1 cellular context compared by ENCODE assay signal in the genomic region with DNA sequence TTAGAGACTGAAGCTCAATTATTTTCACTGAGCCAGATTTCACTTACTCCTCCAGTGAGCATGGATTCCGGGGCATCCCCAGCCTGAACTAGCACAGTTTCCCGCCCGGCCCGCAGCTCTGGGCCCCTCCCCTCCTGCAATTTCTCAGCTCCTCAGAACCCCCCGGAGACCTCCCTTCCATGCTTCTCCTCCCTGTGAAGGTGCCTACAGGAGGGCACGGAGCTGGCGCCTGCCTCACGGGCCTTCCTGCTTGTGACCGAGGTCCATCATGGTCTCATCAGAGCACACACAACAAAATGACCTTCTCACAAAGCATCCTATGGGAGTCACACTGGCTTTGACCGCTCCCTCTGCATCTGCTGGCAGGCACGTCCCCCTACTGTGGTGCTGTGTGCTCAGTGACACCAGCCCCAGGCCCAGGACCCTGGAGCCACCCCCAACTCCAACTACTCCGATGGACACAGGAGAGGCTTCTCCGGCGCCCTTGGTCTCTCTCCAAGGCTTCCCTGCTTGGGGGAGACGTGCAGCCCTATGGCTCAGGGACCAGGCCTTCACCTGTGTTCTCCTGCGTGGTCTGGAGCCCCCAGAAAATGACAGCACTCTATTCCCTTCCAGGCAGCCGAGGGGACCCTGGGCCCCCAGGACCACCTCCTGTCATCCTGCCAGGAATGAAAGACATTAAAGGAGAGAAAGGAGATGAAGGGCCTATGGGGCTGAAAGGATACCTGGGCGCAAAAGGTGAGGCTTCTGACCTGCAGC.
TF ChIP-seq lines count a peak whose summit lies in the region.

No MANE protein-coding gene starts in this region.

TF ChIP-seq in GM23338, 12 proteins besides CTCF, POLR2A, EP300 and RAD21 (continued from another document):
- TF ChIP-seq ZNF462 (CRISPR knock-in tag; IDR thresholded peaks at IDR 0.05) (no peak), POLR2AphosphoS5 (IDR thresholded peaks at IDR 0.05; ENCODE audit: low read depth) (no peak)
